ENCODE assay signal across 10 cellular contexts in genomic region chr11:62923634-62924411, GRCh38. TPM values are rescaled to one million over a fixed set of nuclear protein-coding genes. Genes with fewer than 3 reads are reported as not detected.
A peak's percentile ranks its signal among the peaks of the same experiment; 100 is the strongest.
DNase-seq lines count a peak whose midpoint lies in the region; ATAC-seq and TF ChIP-seq lines count a peak whose summit lies in the region.
"Had no signal": no experiment of that assay in that cellular context is flagged by ENCODE, and none has a peak within 500 bp of the region (broad histone marks: within the 10 kb centered on the region; RNA-seq: fewer than 3 reads in every experiment).

No MANE protein-coding gene starts in this region.

- H3K36me3 Mint-ChIP-seq in activated naive CD4-positive, alpha-beta T cell treated with anti-CD3 and anti-CD28 coated beads for 36 hours (ENCODE audit: low read depth), result no peaks in the 10 kb centered on the region
- H3K36me3 Mint-ChIP-seq in activated T-cell treated with anti-CD3 and anti-CD28 coated beads, Interleukin-2, amount 50 U/mL, for 72 hours (ENCODE audit: insufficient read depth in 2 of 2), result no peaks in the 10 kb centered on the region

- H3K9ac ChIP-seq in iPS-20b (ENCODE audit: low read depth, low read length), result peak overlapping the region; percentile 3; the same call in 1 of the 2 replicates

- H3K4me1 Mint-ChIP-seq in activated naive CD4-positive, alpha-beta T cell treated with anti-CD3 and anti-CD28 coated beads for 36 hours (ENCODE audit: low read depth), result peaks cover 31% of the 10 kb centered on the region
- H3K4me1 Mint-ChIP-seq in activated T-cell treated with anti-CD3 and anti-CD28 coated beads, Interleukin-2, amount 50 U/mL, for 72 hours (ENCODE audit: low read depth), result peaks cover 38% of the 10 kb centered on the region

- H3K27me3 ChIP-seq in iPS-20b (ENCODE audit: insufficient read depth, low read length), result peaks cover 82% of the 10 kb centered on the region
- H3K27me3 ChIP-seq in suprapubic skin, result peaks cover 73% of the 10 kb centered on the region

- CTCF ChIA-PET in activated naive CD4-positive, alpha-beta T cell treated with anti-CD3 and anti-CD28 coated beads for 36 hours (lab: Charles Lee), result interaction anchor here (0.7 to 3.6 kb wide), 6 partner anchors 18 to 137 kb away, joined by 3 to 21 read pairs (median 4); no protein-coding TSS in a partner anchor

- intact Hi-C loops in activated naive CD4-positive, alpha-beta T cell treated with anti-CD3 and anti-CD28 coated beads for 36 hours (cut with micrococcal nuclease), result loop anchor here (2.0 kb wide), 1 partner anchor 17 kb away; no protein-coding TSS in a partner anchor

- no peaks in the 10 kb centered on the region for H3K9me3 Mint-ChIP-seq in activated naive CD4-positive, alpha-beta T cell treated with anti-CD3 and anti-CD28 coated beads for 36 hours
- no peaks in the 10 kb centered on the region for H3K9me3 Mint-ChIP-seq in activated T-cell treated with anti-CD3 and anti-CD28 coated beads, Interleukin-2, amount 50 U/mL, for 72 hours

- H3K27ac Mint-ChIP-seq in activated naive CD4-positive, alpha-beta T cell treated with anti-CD3 and anti-CD28 coated beads for 36 hours, result no peak overlapping the region
- H3K27ac Mint-ChIP-seq in activated T-cell treated with anti-CD3 and anti-CD28 coated beads, Interleukin-2, amount 50 U/mL, for 72 hours, result no peak overlapping the region

- H3K36me3 ChIP-seq in iPS-20b (ENCODE audit: insufficient read depth, low read depth, low read length), result no peaks in the 10 kb centered on the region
- no peaks in the 10 kb centered on the region for H3K36me3 ChIP-seq in suprapubic skin

- peak; percentile 43 for DNase-seq in activated naive CD4-positive, alpha-beta T cell treated with anti-CD3 and anti-CD28 coated beads for 36 hours
- no peak for DNase-seq in activated naive CD4-positive, alpha-beta T cell treated with Interleukin-2 at 50 U/mL for 16 hours
- DNase-seq in activated T-cell treated with anti-CD3 and anti-CD28 coated beads, Interleukin-2, amount 50 U/mL, for 72 hours, result peak; percentile 20 to 22
- DNase-seq in suprapubic skin (ENCODE audit: low spot score in 2 of 2), result no peak
- DNase-seq: GDM1 had no signal

- H3K4me3 ChIP-seq in iPS-20b (ENCODE audit: low read length), result peak overlapping the region; percentile 61
- H3K4me3 ChIP-seq in suprapubic skin, result peak overlapping the region; percentile 38

- no peaks in the 10 kb centered on the region for H3K9me3 ChIP-seq in iPS-20b (ENCODE audit: insufficient read depth, low read depth, low read length)
- no peaks in the 10 kb centered on the region for H3K9me3 ChIP-seq in suprapubic skin

- ATAC-seq in activated T-cell treated with anti-CD3 and anti-CD28 coated beads, Interleukin-2, amount 50 U/mL, for 72 hours (replicated peaks in 1 of 2), result peak in 1 of 2 donors; percentile 16
- ATAC-seq in GM18502 (IDR thresholded peaks at IDR 0.05; ENCODE audit: poor library complexity, unreplicated experiment) (no peak), HG03432 (IDR thresholded peaks at IDR 0.05; ENCODE audit: unreplicated experiment) (no peak), GM19035 (IDR thresholded peaks at IDR 0.05; ENCODE audit: unreplicated experiment) (no peak)

- H3K27me3 Mint-ChIP-seq in activated naive CD4-positive, alpha-beta T cell treated with anti-CD3 and anti-CD28 coated beads for 36 hours (ENCODE audit: low read depth), result peaks cover 63% of the 10 kb centered on the region
- peaks cover 71% of the 10 kb centered on the region for H3K27me3 Mint-ChIP-seq in activated T-cell treated with anti-CD3 and anti-CD28 coated beads, Interleukin-2, amount 50 U/mL, for 72 hours (ENCODE audit: low read depth)

- peak overlapping the region; percentile 52 for H3K4me3 Mint-ChIP-seq in activated naive CD4-positive, alpha-beta T cell treated with anti-CD3 and anti-CD28 coated beads for 36 hours
- peak overlapping the region; percentile 81 to 83 for H3K4me3 Mint-ChIP-seq in activated T-cell treated with anti-CD3 and anti-CD28 coated beads, Interleukin-2, amount 50 U/mL, for 72 hours

- no peak for TF ChIP-seq CTCF in suprapubic skin (IDR thresholded peaks at IDR 0.05)

- H3K4me1 ChIP-seq in iPS-20b (ENCODE audit: insufficient read depth, low read length) (peaks cover 5% of the 10 kb centered on the region), suprapubic skin (peaks cover 53% of the 10 kb centered on the region)

- no peak for TF ChIP-seq EP300 in suprapubic skin (IDR thresholded peaks at IDR 0.05)

- H3K27ac ChIP-seq in iPS-20b (ENCODE audit: low read length) (no peak overlapping the region), suprapubic skin (no peak overlapping the region)

- TF ChIP-seq POLR2A in suprapubic skin (IDR thresholded peaks at IDR 0.05), result no peak

- WGBS in suprapubic skin, result 17% methylated on average over 19 of the region's 52 CpGs

RNA-seq across cellular contexts. Expression of gene CHRM1, which starts 2.7 kb away (rescaled TPM):
- total RNA-seq in activated naive CD4-positive, alpha-beta T cell treated with anti-CD3 and anti-CD28 coated beads for 36 hours, result not detected
- not detected for total RNA-seq in activated T-cell treated with anti-CD3 and anti-CD28 coated beads, Interleukin-2, amount 50 U/mL, for 72 hours
- 1 to 10 TPM; 2.5 to 5.4 (median 4.5) TPM for total RNA-seq in suprapubic skin
- total RNA-seq: renal cortical epithelial cell had no signal

RNA-seq across cellular contexts. Expression of gene SLC3A2, which starts 43.1 kb away (rescaled TPM):
- total RNA-seq in activated naive CD4-positive, alpha-beta T cell treated with anti-CD3 and anti-CD28 coated beads for 36 hours, result 100 to 1,000 TPM; 419 to 472 TPM
- total RNA-seq in activated T-cell treated with anti-CD3 and anti-CD28 coated beads, Interleukin-2, amount 50 U/mL, for 72 hours, result 100 to 1,000 TPM; 730 to 898 TPM
- total RNA-seq in suprapubic skin, result 100 to 1,000 TPM; 170 to 234 (median 198) TPM

Comparison
In these comparisons a context has a peak if more than half of its experiments do, and no peak if none do; other contexts are left out.
1. DNase-seq: peak in activated naive CD4-positive, alpha-beta T cell treated with anti-CD3 and anti-CD28 coated beads for 36 hours (single experiment) and activated T-cell treated with anti-CD3 and anti-CD28 coated beads, Interleukin-2, amount 50 U/mL, for 72 hours (2 of 2); none in activated naive CD4-positive, alpha-beta T cell treated with Interleukin-2 at 50 U/mL for 16 hours (single experiment) and suprapubic skin (0 of 2).